ENCODE assay signal across 10 cellular contexts in the genomic region with DNA sequence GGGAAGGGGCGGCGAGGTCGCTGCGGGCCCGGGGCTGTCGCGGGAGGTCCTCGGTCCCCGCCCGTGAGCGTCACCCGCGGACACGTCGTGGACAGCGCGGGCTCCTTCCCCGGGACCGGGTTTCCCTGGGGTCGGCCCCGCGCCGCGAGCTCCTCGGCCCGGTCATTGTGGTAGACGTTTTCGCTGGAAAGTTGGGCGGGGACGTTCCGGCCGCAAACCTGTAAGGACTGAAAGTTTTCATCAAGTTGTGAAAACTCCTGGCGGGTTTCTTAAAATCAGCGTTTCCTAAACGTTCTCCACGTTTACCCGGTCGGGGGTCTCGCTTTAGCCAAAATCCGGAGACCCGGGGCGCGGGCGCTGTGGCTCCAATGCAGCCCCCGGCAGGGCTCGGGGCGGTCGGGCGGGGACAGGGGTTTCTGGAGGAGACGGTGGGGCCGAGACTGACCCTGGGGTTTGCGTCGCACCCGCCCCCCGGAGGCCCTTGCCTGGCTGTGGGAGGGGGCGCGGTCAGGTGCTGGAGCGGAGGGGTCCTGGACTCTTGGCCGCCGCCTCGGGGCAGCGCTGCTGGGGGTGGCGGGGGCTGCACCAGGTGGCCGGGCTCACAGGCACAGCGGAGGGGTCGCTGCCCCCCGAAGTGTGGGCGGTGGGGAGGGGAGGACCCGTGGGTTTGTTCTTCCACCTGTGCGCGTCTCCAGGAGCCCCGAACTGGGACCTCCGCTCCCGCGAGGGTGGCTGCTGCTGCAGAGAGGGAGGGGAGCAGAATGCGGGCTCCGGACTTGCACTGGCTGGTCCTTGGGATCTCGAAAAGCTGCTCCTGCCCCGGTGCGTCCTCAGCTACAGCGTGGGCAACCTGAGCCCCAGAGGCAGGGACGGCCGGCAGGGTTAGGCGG. TPM values are rescaled to one million over a fixed set of nuclear protein-coding genes. Genes with fewer than 3 reads are reported as not detected.
DNase-seq lines count a peak whose midpoint lies in the region; ATAC-seq, FAIRE-seq and TF ChIP-seq lines count a peak whose summit lies in the region.
"Had no signal": no experiment of that assay in that cellular context is flagged by ENCODE, and none has a peak within 500 bp of the region (broad histone marks: within the 10 kb centered on the region; RNA-seq: fewer than 3 reads in every experiment).

No MANE protein-coding gene starts in this region.

- H3K36me3 ChIP-seq in ascending aorta (no peaks in the 10 kb centered on the region), left lung (peaks cover 0 to 1% of the 10 kb centered on the region in 2 donors), stomach (peaks cover 0 to 8% (median 7%) of the 10 kb centered on the region in 4 donors)

- no peaks in the 10 kb centered on the region for H3K36me3 Mint-ChIP-seq in activated CD4-positive, alpha-beta T cell treated with anti-CD3 and anti-CD28 coated beads for 36 hours (ENCODE audit: low read depth)

- 9 to 21% (median 16%) methylated on average over 29 to 84 of the region's 84 CpGs for WGBS in stomach, 5 donors

- TF ChIP-seq CTCF in ascending aorta (IDR thresholded peaks at IDR 0.05) (no peak), left lung (IDR thresholded peaks at IDR 0.05) (no peak), stomach (IDR thresholded peaks at IDR 0.05) (no peak)

- H3K4me1 ChIP-seq in ascending aorta (no peaks in the 10 kb centered on the region), left lung (peaks cover 6 to 24% of the 10 kb centered on the region in 2 donors), stomach (peaks cover 0 to 57% (median 41%) of the 10 kb centered on the region in 4 donors)

- TF ChIP-seq POLR2A in stomach (IDR thresholded peaks at IDR 0.05) = no peak

- H3K9me3 Mint-ChIP-seq in activated CD4-positive, alpha-beta T cell treated with anti-CD3 and anti-CD28 coated beads for 36 hours (ENCODE audit: low read depth) = no peaks in the 10 kb centered on the region

- no peak for ATAC-seq in activated CD4-positive, alpha-beta T cell treated with anti-CD3 and anti-CD28 coated beads for 36 hours
- ATAC-seq in left lung (peak; percentile 0), GM21576 (IDR thresholded peaks at IDR 0.05; ENCODE audit: unreplicated experiment) (no peak)

- H3K4me3 Mint-ChIP-seq in activated CD4-positive, alpha-beta T cell treated with anti-CD3 and anti-CD28 coated beads for 36 hours = peak overlapping the region; percentile 56

- FAIRE-seq in RCC 7860 (lab: Jason Lieb, UNC) = no peak

- peaks cover 13% of the 10 kb centered on the region for H3K27me3 ChIP-seq in ascending aorta
- peaks cover 20 to 63% of the 10 kb centered on the region in 2 donors for H3K27me3 ChIP-seq in left lung
- H3K27me3 ChIP-seq in stomach = peaks cover 5 to 60% (median 23%) of the 10 kb centered on the region in 3 donors

- POLR2A ChIA-PET in activated CD4-positive, alpha-beta T cell treated with anti-CD3 and anti-CD28 coated beads for 36 hours (lab: Charles Lee) = interaction anchor here (0.7 kb wide), 1 partner anchor 175 kb away, joined by 3 read pairs; no protein-coding TSS in a partner anchor

- peaks cover 11% of the 10 kb centered on the region for H3K27me3 Mint-ChIP-seq in activated CD4-positive, alpha-beta T cell treated with anti-CD3 and anti-CD28 coated beads for 36 hours

- peak overlapping the region; percentile 54 to 60 for H3K4me3 ChIP-seq in ascending aorta
- peak overlapping the region; percentile 43 to 62 for H3K4me3 ChIP-seq in left lung
- peak overlapping the region; percentile 62 to 76 (median 70) for H3K4me3 ChIP-seq in stomach

- no peak overlapping the region for H3K27ac Mint-ChIP-seq in activated CD4-positive, alpha-beta T cell treated with anti-CD3 and anti-CD28 coated beads for 36 hours

- H3K9me3 ChIP-seq in ascending aorta (no peaks in the 10 kb centered on the region), left lung (no peaks in the 10 kb centered on the region), stomach (no peaks in the 10 kb centered on the region)

- no peak for DNase-seq in activated CD4-positive, alpha-beta T cell treated with anti-CD3 and anti-CD28 coated beads for 36 hours
- DNase-seq in activated CD4-positive, alpha-beta T cell treated with anti-CD3 and anti-CD28 coated beads, Interleukin-2, amount 50 U/mL, for 4 hours = no peak
- DNase-seq in ascending aorta (ENCODE audit: low spot score in 2 of 2) = no peak
- DNase-seq in left lung = peak in 1 of 2 donors; percentile 86
- DNase-seq in stomach = peak; percentile 33
- DNase-seq in RCC 7860 (ENCODE audit: low spot score) = no peak
- DNase-seq in DMS 273 (lab: John Stamatoyannopoulos, UW; ENCODE audit: unreplicated experiment) = no peak
- DNase-seq: glutamatergic neuron, IMR-90 had no signal

- peaks cover 13% of the 10 kb centered on the region for H3K4me1 Mint-ChIP-seq in activated CD4-positive, alpha-beta T cell treated with anti-CD3 and anti-CD28 coated beads for 36 hours

- intact Hi-C loops in activated CD4-positive, alpha-beta T cell treated with anti-CD3 and anti-CD28 coated beads for 36 hours (cut with DNase I, micrococcal nuclease) = loop anchor here in 1 of 2 experiments (1.0 kb wide), 6 partner anchors 82 to 340 kb away; partner anchors contain the start of genes MORN1, NADK, RER1 and TMEM52
- intact Hi-C loops in ascending aorta (cut with DNase I) (no loop called here), left lung (cut with DNase I) (no loop called here), stomach (cut with DNase I; ENCODE audit: low total_unique reads) (loop anchor here (5.0 kb wide), 1 partner anchor 104 kb away; no protein-coding TSS in a partner anchor)

- no peak overlapping the region for H3K27ac ChIP-seq in ascending aorta
- peak overlapping the region; percentile 63 to 79 for H3K27ac ChIP-seq in left lung
- peak overlapping the region; percentile 67 to 86 (median 81) for H3K27ac ChIP-seq in stomach

- CTCF ChIA-PET in activated CD4-positive, alpha-beta T cell treated with anti-CD3 and anti-CD28 coated beads for 36 hours (lab: Charles Lee) = interaction anchor here (0.6 to 1.0 kb wide), 3 partner anchors 123 to 273 kb away, joined by 3 read pairs; no protein-coding TSS in a partner anchor

- no peak for TF ChIP-seq EP300 in stomach (IDR thresholded peaks at IDR 0.05)

RNA-seq across cellular contexts. Expression of gene PRKCZ, which starts 0.8 kb away (rescaled TPM):
- total RNA-seq in activated CD4-positive, alpha-beta T cell treated with anti-CD3 and anti-CD28 coated beads for 36 hours = 10 to 100 TPM in 1 of 2 experiments, 1 to 10 TPM in 1; 9.8 to 10.9 TPM
- total RNA-seq in ascending aorta (1.3 TPM), left lung (100 to 1,000 TPM; 100 to 129 TPM), stomach (10 to 100 TPM; 11.1 to 55.8 (median 21.3) TPM)
- polyA plus RNA-seq in stomach = 10 to 100 TPM; 23.7 to 38.8 (median 27.3) TPM

RNA-seq across cellular contexts. Expression of gene GABRD, which starts 31.9 kb away (rescaled TPM):
- not detected for total RNA-seq in activated CD4-positive, alpha-beta T cell treated with anti-CD3 and anti-CD28 coated beads for 36 hours
- total RNA-seq in ascending aorta = not detected
- total RNA-seq in left lung = under 1 TPM; 0.31 to 0.50 TPM
- total RNA-seq in stomach = 1 to 10 TPM in 1 of 5 donors, not detected in 4; 1.5 TPM
- under 1 TPM in 2 of 3 donors, not detected in 1; 0.50 to 0.95 TPM for polyA plus RNA-seq in stomach
- total RNA-seq: IMR-90 had no signal
- polyA plus RNA-seq: IMR-90 had no signal

RNA-seq across cellular contexts. Expression of gene CFAP74, which starts 47.5 kb away (rescaled TPM):
- under 1 TPM in 1 of 2 experiments, not detected in 1; 0.25 TPM for total RNA-seq in activated CD4-positive, alpha-beta T cell treated with anti-CD3 and anti-CD28 coated beads for 36 hours
- total RNA-seq in ascending aorta (not detected), left lung (1 to 10 TPM in 1 of 2 donors, under 1 TPM in 1; 0.23 to 2.6 TPM), stomach (under 1 TPM in 1 of 5 donors, not detected in 4; under 0.01 TPM)
- not detected for polyA plus RNA-seq in stomach
- total RNA-seq: IMR-90 had no signal
- polyA plus RNA-seq: IMR-90 had no signal

Comparison
In these comparisons a context has a peak if more than half of its experiments do, and no peak if none do; other contexts are left out.
1. H3K27ac ChIP-seq: peak in left lung (2 of 2) and stomach (5 of 5); none in ascending aorta (0 of 2).
2. Peak in every context shown above with its lines, with median percentiles within 50 percentile points of each other: H3K4me3 ChIP-seq.